ENCODE assay signal across 10 cellular contexts in the genomic region with DNA sequence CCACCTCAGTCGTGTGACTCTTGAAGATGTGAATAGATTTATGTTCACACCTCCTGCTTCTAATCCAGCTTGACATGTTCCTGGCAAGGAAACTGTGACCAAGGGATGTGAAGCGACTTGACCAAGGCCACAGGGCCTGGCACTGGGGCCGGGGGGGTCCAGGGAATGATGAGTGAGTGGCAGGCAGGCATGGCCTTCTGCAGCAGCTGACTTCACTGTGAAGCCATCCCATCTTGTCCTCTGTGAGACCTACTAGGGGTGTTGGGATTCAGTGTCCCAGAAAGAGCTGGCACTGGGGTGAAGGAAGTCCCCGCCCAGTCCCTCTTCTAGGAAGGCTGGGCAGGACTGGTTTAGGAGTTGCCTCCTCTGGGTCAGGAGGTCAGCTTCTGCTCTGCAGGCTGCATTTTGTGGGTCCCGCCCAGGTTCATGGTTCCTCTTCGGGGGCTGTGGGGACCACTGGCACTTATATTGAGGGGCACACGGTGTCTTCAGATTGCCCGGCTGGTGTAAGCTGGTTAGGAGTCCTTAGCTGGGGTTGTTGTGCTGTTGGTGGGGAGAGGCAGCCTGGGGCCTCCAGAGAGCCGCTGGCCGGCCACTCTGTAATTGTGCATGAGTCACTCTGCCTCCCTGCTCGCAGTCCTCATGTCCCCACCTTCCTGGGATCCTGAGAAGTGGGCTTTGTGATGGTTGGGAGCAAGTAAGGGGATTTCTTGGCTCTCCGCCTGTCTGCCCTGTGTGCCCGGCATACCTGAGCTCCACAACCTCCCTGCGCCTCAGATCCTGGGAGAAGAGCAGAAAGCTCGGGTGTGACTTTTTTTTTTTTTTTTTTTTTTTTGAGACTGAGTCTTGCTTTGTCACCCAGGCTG. TPM values are rescaled to one million over a fixed set of nuclear protein-coding genes. Genes with fewer than 3 reads are reported as not detected.
DNase-seq lines count a peak whose midpoint lies in the region; ATAC-seq and TF ChIP-seq lines count a peak whose summit lies in the region.
"Had no signal": no experiment of that assay in that cellular context is flagged by ENCODE, and none has a peak within 500 bp of the region (broad histone marks: within the 10 kb centered on the region; RNA-seq: fewer than 3 reads in every experiment).

No MANE protein-coding gene starts in this region.

- in situ Hi-C loops in Caki2 (cut with HindIII; ENCODE audit: low pct_unique_long_range_greater_than_20kb, low sequenced_read_pairs): loop anchor here (5.0 kb wide), 1 partner anchor 33 kb away; no protein-coding TSS in a partner anchor

- H3K27ac Mint-ChIP-seq in activated T-cell treated with anti-CD3 and anti-CD28 coated beads, Interleukin-2, amount 50 U/mL, for 72 hours: no peak overlapping the region

- DNase-seq in Caki2 (ENCODE audit: low read depth) (peak; percentile 77), RWPE1 (ENCODE audit: low spot score) (no peak), fibroblast of villous mesenchyme (ENCODE audit: low read depth) (peak; percentile 75), 8988T (no peak)
- no peak for DNase-seq in activated T-cell treated with anti-CD3 and anti-CD28 coated beads, Interleukin-2, amount 50 U/mL, for 72 hours
- DNase-seq in activated naive CD4-positive, alpha-beta T cell treated with anti-CD3 and anti-CD28 coated beads, Interleukin-2, amount 50 U/mL, for 16 hours: no peak
- DNase-seq: amygdala, WERI-Rb-1 had no signal

- H3K4me3 ChIP-seq in fibroblast of villous mesenchyme (ENCODE audit: low read depth, low read length): no peak overlapping the region
- H3K4me3 ChIP-seq in rectal smooth muscle tissue (ENCODE audit: low read length): peak overlapping the region; percentile 38

- POLR2A ChIA-PET in RWPE1 (lab: Yijun Ruan, JAX; ENCODE audit: low non-redundant PET): no interaction called here

- H3K27me3 ChIP-seq in rectal smooth muscle tissue (ENCODE audit: control insufficient read depth, insufficient read depth, low read length): no peaks in the 10 kb centered on the region

- H3K9me3 Mint-ChIP-seq in activated T-cell treated with anti-CD3 and anti-CD28 coated beads, Interleukin-2, amount 50 U/mL, for 72 hours: no peaks in the 10 kb centered on the region

- H3K27ac ChIP-seq in RWPE1: peak overlapping the region; percentile 92
- H3K27ac ChIP-seq in rectal smooth muscle tissue (ENCODE audit: low read depth, low read length): peak overlapping the region; percentile 26
- H3K27ac ChIP-seq: WERI-Rb-1 had no signal

- no peak for ATAC-seq in HG03097 (IDR thresholded peaks at IDR 0.05; ENCODE audit: low FRiP score, unreplicated experiment)
- no peak for ATAC-seq in activated T-cell treated with anti-CD3 and anti-CD28 coated beads, Interleukin-2, amount 50 U/mL, for 72 hours (replicated peaks in 1 of 2)

- no peaks in the 10 kb centered on the region for H3K27me3 Mint-ChIP-seq in activated T-cell treated with anti-CD3 and anti-CD28 coated beads, Interleukin-2, amount 50 U/mL, for 72 hours (ENCODE audit: low read depth)

- no peak overlapping the region for H3K4me3 Mint-ChIP-seq in activated T-cell treated with anti-CD3 and anti-CD28 coated beads, Interleukin-2, amount 50 U/mL, for 72 hours

- H3K9ac ChIP-seq in rectal smooth muscle tissue (ENCODE audit: low read length): no peak overlapping the region

- H3K4me1 ChIP-seq in rectal smooth muscle tissue (ENCODE audit: control insufficient read depth, insufficient read depth, low read length): peaks cover 78% of the 10 kb centered on the region

- TF ChIP-seq CTCF in RWPE1 (conservative IDR thresholded peaks at IDR 0.05; ENCODE audit: low read depth) (no peak), fibroblast of villous mesenchyme (IDR thresholded peaks at IDR 0.05; ENCODE audit: insufficient read depth, low read depth, low read length) (no peak)

- peaks cover 15% of the 10 kb centered on the region for H3K4me1 Mint-ChIP-seq in activated T-cell treated with anti-CD3 and anti-CD28 coated beads, Interleukin-2, amount 50 U/mL, for 72 hours (ENCODE audit: low read depth)

- no peaks in the 10 kb centered on the region for H3K36me3 ChIP-seq in rectal smooth muscle tissue (ENCODE audit: control insufficient read depth, insufficient read depth, low read length)
- H3K36me3 ChIP-seq: WERI-Rb-1 had no signal

- no peaks in the 10 kb centered on the region for H3K36me3 Mint-ChIP-seq in activated T-cell treated with anti-CD3 and anti-CD28 coated beads, Interleukin-2, amount 50 U/mL, for 72 hours (ENCODE audit: insufficient read depth in 2 of 2)

- CTCF ChIA-PET in RWPE1 (lab: Yijun Ruan, JAX): interaction anchor here (0.7 to 1.4 kb wide), 2 partner anchors 70 to 115 kb away, joined by 3 to 5 read pairs; no protein-coding TSS in a partner anchor

RNA-seq across cellular contexts. Expression of a gene that starts 11.0 kb away (rescaled TPM):
- 17.4 and 24.1 TPM in 2 replicates for total RNA-seq in Caki2 (2014; rRNA removed; shearing (Covaris generic); ENCODE audit: low replicate concordance)
- total RNA-seq in fibroblast of villous mesenchyme: 23.3 and 30.9 TPM in 2 replicates
- 10 to 100 TPM; 30.6 to 37.8 TPM for total RNA-seq in activated T-cell treated with anti-CD3 and anti-CD28 coated beads, Interleukin-2, amount 50 U/mL, for 72 hours

Comparison
In these comparisons a context has a peak if more than half of its experiments do, and no peak if none do; other contexts are left out.
1. DNase-seq: peak in Caki2 (single experiment) and fibroblast of villous mesenchyme (single experiment); none in RWPE1 (single experiment), 8988T (single experiment), activated T-cell treated with anti-CD3 and anti-CD28 coated beads, Interleukin-2, amount 50 U/mL, for 72 hours (0 of 2) and activated naive CD4-positive, alpha-beta T cell treated with anti-CD3 and anti-CD28 coated beads, Interleukin-2, amount 50 U/mL, for 16 hours (single experiment).